Comparison of ENCODE assay signal across 8 cellular contexts in the genomic region with DNA sequence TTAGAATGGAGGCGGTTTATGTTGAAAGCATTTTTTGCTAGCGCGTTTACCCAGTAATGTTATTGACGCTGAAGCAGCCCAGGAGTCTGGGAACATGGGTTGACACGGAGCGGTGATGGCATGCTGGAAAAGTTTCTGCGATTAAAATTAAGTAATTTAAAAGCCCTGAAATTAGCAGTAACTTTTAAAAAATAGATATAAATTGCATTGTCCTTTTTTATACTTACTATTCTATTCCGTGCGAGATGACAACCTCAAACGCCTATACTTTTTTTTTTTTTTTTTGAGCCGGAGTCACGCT. TPM values are rescaled to one million over a fixed set of nuclear protein-coding genes. Genes with fewer than 3 reads are reported as not detected.
DNase-seq lines count a peak whose midpoint lies in the region; ATAC-seq and TF ChIP-seq lines count a peak whose summit lies in the region.

No MANE protein-coding gene starts in this region.

- H3K27me3 Mint-ChIP-seq in activated T-cell treated with anti-CD3 and anti-CD28 coated beads, Interleukin-2, amount 50 U/mL, for 24 hours: peaks cover 2% of the 10 kb centered on the region

- peaks cover 27% of the 10 kb centered on the region for H3K4me1 Mint-ChIP-seq in activated T-cell treated with anti-CD3 and anti-CD28 coated beads, Interleukin-2, amount 50 U/mL, for 24 hours (ENCODE audit: low read depth)

- peaks cover 29% of the 10 kb centered on the region for H3K9me3 Mint-ChIP-seq in activated T-cell treated with anti-CD3 and anti-CD28 coated beads, Interleukin-2, amount 50 U/mL, for 24 hours

- H3K27ac ChIP-seq in lower lobe of right lung (peak overlapping the region; percentile 92), tibial artery (peak overlapping the region; percentile 84 to 100)

- in situ Hi-C loops in astrocyte of the spinal cord (cut with HindIII; ENCODE audit: low sequenced_read_pairs): no loop called here

- peak overlapping the region; percentile 89 for H3K4me3 Mint-ChIP-seq in activated T-cell treated with anti-CD3 and anti-CD28 coated beads, Interleukin-2, amount 50 U/mL, for 24 hours

- H3K36me3 Mint-ChIP-seq in activated T-cell treated with anti-CD3 and anti-CD28 coated beads, Interleukin-2, amount 50 U/mL, for 24 hours (ENCODE audit: low read depth): peaks cover 48% of the 10 kb centered on the region

- H3K4me3 ChIP-seq in astrocyte of the spinal cord (ENCODE audit: low read depth, low read length) (peak overlapping the region; percentile 95), lower lobe of right lung (peak overlapping the region; percentile 86), tibial artery (peak overlapping the region; percentile 67 to 99)

- intact Hi-C loops in lower lobe of right lung (cut with DNase I) (no loop called here), tibial artery (cut with DNase I; ENCODE audit: low total_unique reads) (loop anchor here (10.0 kb wide), 2 partner anchors 51 to 159 kb away; a partner anchor contains a TSS)

- H3K36me3 ChIP-seq in lower lobe of right lung (peaks cover 7% of the 10 kb centered on the region), tibial artery (peaks cover 10 to 20% (median 11%) of the 10 kb centered on the region in 3 donors)

- H3K27me3 ChIP-seq in lower lobe of right lung (ENCODE audit: low read depth) (no peaks in the 10 kb centered on the region), tibial artery (no peaks in the 10 kb centered on the region)

- no peak for DNase-seq in activated T-cell treated with anti-CD3 and anti-CD28 coated beads, Interleukin-2, amount 50 U/mL, for 24 hours
- DNase-seq in activated T-cell treated with anti-CD3 and anti-CD28 coated beads for 4 hours (no peak), astrocyte of the spinal cord (ENCODE audit: low read depth, low spot score) (no peak), lower lobe of right lung (no peak), tibial artery (no peak), superior temporal gyrus (ENCODE audit: extremely low spot score) (no peak)

- ATAC-seq in lower lobe of right lung (no peak), GM21786 (IDR thresholded peaks at IDR 0.05; ENCODE audit: unreplicated experiment) (no peak), HG02885 (IDR thresholded peaks at IDR 0.05; ENCODE audit: poor library complexity, unreplicated experiment) (no peak)

- H3K9me3 ChIP-seq in lower lobe of right lung: peaks cover 4% of the 10 kb centered on the region
- peaks cover 0 to 2% (median 0%) of the 10 kb centered on the region in 3 donors for H3K9me3 ChIP-seq in tibial artery

- peaks cover 22% of the 10 kb centered on the region for H3K4me1 ChIP-seq in lower lobe of right lung
- H3K4me1 ChIP-seq in tibial artery: peaks cover 0 to 27% (median 16%) of the 10 kb centered on the region in 4 donors

- H3K27ac Mint-ChIP-seq in activated T-cell treated with anti-CD3 and anti-CD28 coated beads, Interleukin-2, amount 50 U/mL, for 24 hours: peak overlapping the region; percentile 96

- no peak for TF ChIP-seq CTCF in astrocyte of the spinal cord (IDR thresholded peaks at IDR 0.05; ENCODE audit: low read depth, low read length)
- no peak for TF ChIP-seq CTCF in lower lobe of right lung (IDR thresholded peaks at IDR 0.05)
- TF ChIP-seq CTCF in tibial artery (IDR thresholded peaks at IDR 0.05): no peak

RNA-seq across cellular contexts. Expression of a gene that starts 0.6 kb away (rescaled TPM):
- total RNA-seq in lower lobe of right lung: 35.5 TPM

RNA-seq across cellular contexts. Expression of a gene that starts 28.9 kb away (rescaled TPM):
- 4.0 TPM for total RNA-seq in lower lobe of right lung

RNA-seq across cellular contexts. Expression of a gene that starts 55.0 kb away (rescaled TPM):
- 13.1 TPM for total RNA-seq in lower lobe of right lung

RNA-seq across cellular contexts. Expression of a gene that starts 59.3 kb away (rescaled TPM):
- total RNA-seq in lower lobe of right lung: not detected
